In genomic region chr16:74735554-74735953, GRCh38 we compare ENCODE assay signal across 28 cellular contexts. TPM values are rescaled to one million over a fixed set of nuclear protein-coding genes. Genes with fewer than 3 reads are reported as not detected.
"Had no signal": no experiment of that assay in that cellular context is flagged by ENCODE, and none has a peak within 500 bp of the region (broad histone marks: within the 10 kb centered on the region; RNA-seq: fewer than 3 reads in every experiment).

No MANE protein-coding gene starts in this region.

- FAIRE-seq: RCC 7860 had no signal

- H3K27me3 Mint-ChIP-seq: activated B cell treated with CpG ODN at 0.5 μM for 24 hours; activated CD4-positive, alpha-beta T cell treated with anti-CD3 and anti-CD28 coated beads, Interleukin-2, amount 10 ng/mL, durations not matched to agents 24 days and 14 days; activated CD8-positive, alpha-beta memory T cell treated with anti-CD3 and anti-CD28 coated beads, Interleukin-2, amount 10 ng/mL, durations not matched to agents 7 days and 5 days; activated naive CD8-positive, alpha-beta T cell treated with anti-CD3 and anti-CD28 coated beads, Interleukin-2, amount 50 U/mL, for 24 hours had no signal

- H3K36me3 Mint-ChIP-seq: activated CD8-positive, alpha-beta memory T cell treated with anti-CD3 and anti-CD28 coated beads, Interleukin-2, amount 10 ng/mL, durations not matched to agents 7 days and 5 days; activated naive CD4-positive, alpha-beta T cell treated with anti-CD3 and anti-CD28 coated beads, Interleukin-2, amount 50 U/mL, for 72 hours had no signal

- H3K27me3 ChIP-seq: brain microvascular endothelial cell, cardiac muscle cell, SJSA1 had no signal

- H3K27ac Mint-ChIP-seq: activated B cell treated with CpG ODN at 0.5 μM for 24 hours; activated CD4-positive, alpha-beta T cell treated with anti-CD3 and anti-CD28 coated beads, Interleukin-2, amount 10 ng/mL, durations not matched to agents 24 days and 14 days; activated CD8-positive, alpha-beta memory T cell treated with anti-CD3 and anti-CD28 coated beads, Interleukin-2, amount 10 ng/mL, durations not matched to agents 7 days and 5 days; activated naive CD4-positive, alpha-beta T cell treated with anti-CD3 and anti-CD28 coated beads, Interleukin-2, amount 50 U/mL, for 72 hours; activated naive CD8-positive, alpha-beta T cell treated with anti-CD3 and anti-CD28 coated beads, Interleukin-2, amount 50 U/mL, for 24 hours; T-helper 1 cell treated with Interleukin-12 subunit alpha and Interleukin-12 subunit beta and Interleukin-4 antibody, amounts not matched to agents 30 μg/mL and 1 μg/mL, for 36 hours had no signal

- ATAC-seq: activated CD8-positive, alpha-beta memory T cell treated with anti-CD3 and anti-CD28 coated beads, Interleukin-2, amount 10 ng/mL, durations not matched to agents 7 days and 5 days; activated naive CD4-positive, alpha-beta T cell treated with anti-CD3 and anti-CD28 coated beads, Interleukin-2, amount 50 U/mL, for 72 hours; activated naive CD8-positive, alpha-beta T cell treated with anti-CD3 and anti-CD28 coated beads, Interleukin-2, amount 50 U/mL, for 24 hours; activated T-cell treated with anti-CD3 and anti-CD28 coated beads, Interleukin-2, amount 50 U/mL, for 4 hours; PC-3; SK-N-SH treated with all-trans-retinoic acid at 6 μM for 48 hours had no signal

- H3K4me3 ChIP-seq: cardiac muscle cell, SJSA1 had no signal

- H3K4me1 Mint-ChIP-seq: activated B cell treated with CpG ODN at 0.5 μM for 24 hours; activated CD4-positive, alpha-beta T cell treated with anti-CD3 and anti-CD28 coated beads, Interleukin-2, amount 10 ng/mL, durations not matched to agents 24 days and 14 days; activated CD8-positive, alpha-beta memory T cell treated with anti-CD3 and anti-CD28 coated beads, Interleukin-2, amount 10 ng/mL, durations not matched to agents 7 days and 5 days; activated naive CD8-positive, alpha-beta T cell treated with anti-CD3 and anti-CD28 coated beads, Interleukin-2, amount 50 U/mL, for 24 hours had no signal

- H3K9me3 Mint-ChIP-seq: activated B cell treated with CpG ODN at 0.5 μM for 24 hours; activated CD4-positive, alpha-beta T cell treated with anti-CD3 and anti-CD28 coated beads, Interleukin-2, amount 10 ng/mL, durations not matched to agents 24 days and 14 days; activated naive CD4-positive, alpha-beta T cell treated with anti-CD3 and anti-CD28 coated beads, Interleukin-2, amount 50 U/mL, for 72 hours; activated naive CD8-positive, alpha-beta T cell treated with anti-CD3 and anti-CD28 coated beads, Interleukin-2, amount 50 U/mL, for 24 hours; activated T-cell treated with anti-CD3 and anti-CD28 coated beads, Interleukin-2, amount 50 U/mL, for 4 hours; T-helper 1 cell treated with Interleukin-12 subunit alpha and Interleukin-12 subunit beta and Interleukin-4 antibody, amounts not matched to agents 30 μg/mL and 1 μg/mL, for 36 hours had no signal

- H3K9me3 ChIP-seq: SJSA1 had no signal

- H3K27ac ChIP-seq: brain microvascular endothelial cell, cardiac muscle cell had no signal

- DNase-seq: activated B cell treated with CpG ODN at 0.5 μM for 24 hours; activated CD4-positive, alpha-beta T cell treated with anti-CD3 and anti-CD28 coated beads for 1 hour; activated CD4-positive, alpha-beta T cell treated with anti-CD3 and anti-CD28 coated beads, Interleukin-2, amount 10 ng/mL, durations not matched to agents 24 days and 14 days; activated CD4-positive, alpha-beta T cell treated with anti-CD3 and anti-CD28 coated beads, Interleukin-2, amount 50 U/mL, for 48 hours; activated CD8-positive, alpha-beta memory T cell treated with anti-CD3 and anti-CD28 coated beads, Interleukin-2, amount 10 ng/mL, durations not matched to agents 7 days and 5 days; activated effector memory CD4-positive, alpha-beta T cell treated with anti-CD3 and anti-CD28 coated beads, Interleukin-2, amount 50 U/mL, for 16 hours; activated naive CD4-positive, alpha-beta T cell treated with Interleukin-2 at 50 U/mL for 16 hours; activated naive CD8-positive, alpha-beta T cell treated with anti-CD3 and anti-CD28 coated beads, Interleukin-2, amount 50 U/mL, for 24 hours; activated T-cell treated with anti-CD3 and anti-CD28 coated beads, Interleukin-2, amount 50 U/mL, for 4 hours; brain microvascular endothelial cell; KG1; NCI-H1048; NCI-H146; NCI-H187 treated with DMSO at 0.1 percent for 48 hours; NCI-H2081 treated with DMSO at 0.1 percent for 48 hours; NCI-H446; NCI-H524; PC-3; SHP77; SW 1271; T-helper 9 cell had no signal

- H3K4me3 Mint-ChIP-seq: activated B cell treated with CpG ODN at 0.5 μM for 24 hours; activated CD4-positive, alpha-beta T cell treated with anti-CD3 and anti-CD28 coated beads, Interleukin-2, amount 10 ng/mL, durations not matched to agents 24 days and 14 days; activated CD8-positive, alpha-beta memory T cell treated with anti-CD3 and anti-CD28 coated beads, Interleukin-2, amount 10 ng/mL, durations not matched to agents 7 days and 5 days; activated naive CD8-positive, alpha-beta T cell treated with anti-CD3 and anti-CD28 coated beads, Interleukin-2, amount 50 U/mL, for 24 hours; activated T-cell treated with anti-CD3 and anti-CD28 coated beads, Interleukin-2, amount 50 U/mL, for 4 hours; T-helper 1 cell treated with Interleukin-12 subunit alpha and Interleukin-12 subunit beta and Interleukin-4 antibody, amounts not matched to agents 30 μg/mL and 1 μg/mL, for 36 hours had no signal

- H3K36me3 ChIP-seq: brain microvascular endothelial cell, cardiac muscle cell, SJSA1 had no signal

RNA-seq across cellular contexts. Expression of gene MLKL, which starts 34.9 kb away (rescaled TPM):
- polyA plus RNA-seq: cardiac muscle cell had no signal

RNA-seq across cellular contexts. Expression of gene FA2H, which starts 39.1 kb away (rescaled TPM):
- total RNA-seq: activated CD4-positive, alpha-beta T cell treated with anti-CD3 and anti-CD28 coated beads, Interleukin-2, amount 10 ng/mL, durations not matched to agents 24 days and 14 days; activated naive CD4-positive, alpha-beta T cell treated with anti-CD3 and anti-CD28 coated beads, Interleukin-2, amount 50 U/mL, for 72 hours; M059J; SJSA1 had no signal
